ENCODE assay signal across 23 cellular contexts in genomic region chr6:130190701-130191375, GRCh38. TPM values are rescaled to one million over a fixed set of nuclear protein-coding genes. Genes with fewer than 3 reads are reported as not detected.
DNase-seq lines count a peak whose midpoint lies in the region; ATAC-seq and TF ChIP-seq lines count a peak whose summit lies in the region.
"Had no signal": no experiment of that assay in that cellular context is flagged by ENCODE, and none has a peak within 500 bp of the region (broad histone marks: within the 10 kb centered on the region; RNA-seq: fewer than 3 reads in every experiment).

No MANE protein-coding gene starts in this region.

- no peak overlapping the region for H3K9ac ChIP-seq in SK-N-MC (ENCODE audit: insufficient read length)

- ATAC-seq in left ventricle myocardium superior (peak; percentile 67), HG03439 (IDR thresholded peaks at IDR 0.05; ENCODE audit: unreplicated experiment) (no peak)
- no peak for ATAC-seq in effector memory CD8-positive, alpha-beta T cell (replicated peaks)

- H3K27ac Mint-ChIP-seq in effector memory CD8-positive, alpha-beta T cell, result peak overlapping the region; percentile 87 to 90
- H3K27ac Mint-ChIP-seq: activated B cell treated with CpG ODN at 0.5 μM for 24 hours; activated CD4-positive, alpha-beta memory T cell treated with anti-CD3 and anti-CD28 coated beads for 36 hours; dendritic cell treated with granulocyte-macrophage colony-stimulating factor and Interleukin-4, amounts not matched to agents 40 ng/mL and 50 ng/mL, for 4 days had no signal

- H3K4me1 ChIP-seq in left ventricle myocardium inferior (no peaks in the 10 kb centered on the region), prostate gland (replicated peaks) (no peaks in the 10 kb centered on the region)
- H3K4me1 ChIP-seq: uterus had no signal

- no peak for TF ChIP-seq CTCF in left ventricle myocardium inferior (IDR thresholded peaks at IDR 0.05; ENCODE audit: borderline replicate concordance)
- no peak for TF ChIP-seq CTCF in prostate gland (IDR thresholded peaks at IDR 0.05)
- no peak for TF ChIP-seq CTCF in brain microvascular endothelial cell (IDR thresholded peaks at IDR 0.05; ENCODE audit: low read depth, low read length, missing control alignments)

- H3K27me3 ChIP-seq in left ventricle myocardium inferior (ENCODE audit: low read depth) (no peaks in the 10 kb centered on the region), prostate gland (replicated peaks; ENCODE audit: insufficient read depth) (no peaks in the 10 kb centered on the region), brain microvascular endothelial cell (replicated peaks) (no peaks in the 10 kb centered on the region)
- H3K27me3 ChIP-seq: uterus had no signal

- in situ Hi-C loops in brain microvascular endothelial cell (cut with HindIII; ENCODE audit: low pct_ligation_motif_present, low sequenced_read_pairs), result no loop called here

- H3K4me3 ChIP-seq in left ventricle myocardium inferior (no peak overlapping the region), SK-N-MC (no peak overlapping the region), prostate gland (no peak overlapping the region), brain microvascular endothelial cell (ENCODE audit: low read depth, low read length) (no peak overlapping the region)
- H3K4me3 ChIP-seq: uterus had no signal

- H3K36me3 ChIP-seq in left ventricle myocardium inferior, result no peaks in the 10 kb centered on the region
- H3K36me3 ChIP-seq in SK-N-MC (ENCODE audit: insufficient read depth, low read length), result no peaks in the 10 kb centered on the region
- no peaks in the 10 kb centered on the region for H3K36me3 ChIP-seq in prostate gland
- no peaks in the 10 kb centered on the region for H3K36me3 ChIP-seq in brain microvascular endothelial cell (replicated peaks)
- H3K36me3 ChIP-seq: uterus had no signal

- no peak for TF ChIP-seq POLR2A in prostate gland (IDR thresholded peaks at IDR 0.05)

- H3K9me3 Mint-ChIP-seq in effector memory CD8-positive, alpha-beta T cell, result no peaks in the 10 kb centered on the region
- H3K9me3 Mint-ChIP-seq: activated B cell treated with CpG ODN at 0.5 μM for 24 hours had no signal

- 54% methylated on average over 4 of the region's 4 CpGs for WGBS in prostate gland

- H3K27ac ChIP-seq in left ventricle myocardium inferior (replicated peaks) (no peak overlapping the region), SK-N-MC (peak overlapping the region; percentile 60; the same call in 1 of the 2 replicates), prostate gland (no peak overlapping the region), brain microvascular endothelial cell (no peak overlapping the region)
- H3K27ac ChIP-seq: uterus had no signal

- peaks cover 42% of the 10 kb centered on the region for H3K36me3 Mint-ChIP-seq in effector memory CD8-positive, alpha-beta T cell (ENCODE audit: insufficient read depth)

- no peak overlapping the region for H3K4me3 Mint-ChIP-seq in effector memory CD8-positive, alpha-beta T cell
- H3K4me3 Mint-ChIP-seq: activated B cell treated with CpG ODN at 0.5 μM for 24 hours; activated CD4-positive, alpha-beta memory T cell treated with anti-CD3 and anti-CD28 coated beads for 36 hours; dendritic cell treated with granulocyte-macrophage colony-stimulating factor and Interleukin-4, amounts not matched to agents 40 ng/mL and 50 ng/mL, for 4 days had no signal

- H3K4me1 Mint-ChIP-seq in effector memory CD8-positive, alpha-beta T cell (ENCODE audit: low read depth in 2 of 2), result peaks cover 55 to 87% of the 10 kb centered on the region in 2 donors

- no peaks in the 10 kb centered on the region for H3K27me3 Mint-ChIP-seq in effector memory CD8-positive, alpha-beta T cell
- H3K27me3 Mint-ChIP-seq: activated B cell treated with CpG ODN at 0.5 μM for 24 hours; activated CD4-positive, alpha-beta memory T cell treated with anti-CD3 and anti-CD28 coated beads for 36 hours; dendritic cell treated with granulocyte-macrophage colony-stimulating factor and Interleukin-4, amounts not matched to agents 40 ng/mL and 50 ng/mL, for 4 days had no signal

- DNase-seq in left ventricle myocardium superior (no peak), left ventricle myocardium inferior (no peak), SK-N-MC (ENCODE audit: low read depth, low spot score) (no peak), prostate gland (ENCODE audit: low spot score) (no peak), brain microvascular endothelial cell (no peak)
- no peak for DNase-seq in effector memory CD8-positive, alpha-beta T cell
- DNase-seq: activated B cell treated with CpG ODN at 0.5 μM for 24 hours; activated CD4-positive, alpha-beta memory T cell treated with anti-CD3 and anti-CD28 coated beads for 36 hours; activated gamma-delta T cell treated with Interleukin-2 at 50 U/mL for 16 hours; anterior cingulate cortex; caudate nucleus; HCEC 1CT; NCI-H1092 treated with DMSO at 0.1 percent for 48 hours; NCI-H2029; NCI-H69; T1000; uterus had no signal

- intact Hi-C loops in left ventricle myocardium superior (cut with micrococcal nuclease) (no loop called here), left ventricle myocardium inferior (cut with micrococcal nuclease) (no loop called here), prostate gland (cut with DNase I) (no loop called here)

- H3K9me3 ChIP-seq in left ventricle myocardium inferior (replicated peaks), result no peaks in the 10 kb centered on the region
- no peaks in the 10 kb centered on the region for H3K9me3 ChIP-seq in SK-N-MC (ENCODE audit: low read depth, low read length)
- H3K9me3 ChIP-seq in prostate gland, result no peaks in the 10 kb centered on the region
- H3K9me3 ChIP-seq: uterus had no signal

RNA-seq across cellular contexts. Expression of gene SAMD3, which starts 31.9 kb away (rescaled TPM):
- total RNA-seq in left ventricle myocardium superior (0.32 TPM), left ventricle myocardium inferior (not detected), prostate gland (1 to 10 TPM in 1 of 2 donors, not detected in 1; 3.6 TPM)
- total RNA-seq: activated B cell treated with CpG ODN at 0.5 μM for 24 hours, G401, kidney epithelial cell, lung microvascular endothelial cell, pulmonary artery endothelial cell had no signal
